In the genomic region with DNA sequence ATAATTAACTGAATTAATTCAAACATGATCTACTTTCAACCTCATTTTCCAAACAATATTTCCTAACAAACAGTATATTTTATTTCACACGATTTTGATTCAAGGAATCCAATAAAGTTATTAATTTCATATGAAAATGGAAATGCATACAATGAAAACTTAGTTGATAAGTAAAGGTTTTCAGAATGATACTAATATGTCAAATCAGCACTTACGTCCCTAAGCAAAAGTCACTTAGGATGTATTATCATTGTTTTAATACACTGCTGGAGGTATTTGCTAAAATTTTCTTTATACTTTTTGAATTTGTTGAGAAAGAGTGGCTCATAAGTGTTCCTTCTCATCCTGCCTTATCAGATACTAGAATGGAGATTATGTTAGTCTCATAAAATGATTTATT, we compare ENCODE assay signal across 4 cellular contexts.
TF ChIP-seq lines count a peak whose summit lies in the region.

No MANE protein-coding gene starts in this region.

TF ChIP-seq in A549, 52 proteins besides CTCF, POLR2A, EP300 and RAD21:
- TF ChIP-seq MAFK (IDR thresholded peaks at IDR 0.05; ENCODE audit: partially characterized antibody): peak; percentile 58
- no peak for TF ChIP-seq KDM5A (IDR thresholded peaks at IDR 0.05)

TF ChIP-seq in IMR-90, 13 proteins besides CTCF, POLR2A, EP300 and RAD21:
- TF ChIP-seq MAFK (IDR thresholded peaks at IDR 0.05; ENCODE audit: low read depth, low read length): peak; percentile 65
- no peak for TF ChIP-seq CEBPB (IDR thresholded peaks at IDR 0.05; ENCODE audit: low read depth, low read length)
- TF ChIP-seq ELK1 (IDR thresholded peaks at IDR 0.05; ENCODE audit: borderline replicate concordance, low read depth, low read length): no peak
TF ChIP-seq in IMR-90: peak in this region for 1.

TF ChIP-seq in K562, 482 proteins besides CTCF, POLR2A, EP300 and RAD21:
- TF ChIP-seq ZNF316 (IDR thresholded peaks at IDR 0.05) (peak; percentile 33), C11orf30 (IDR thresholded peaks at IDR 0.05; ENCODE audit: low read depth) (peak; percentile 8; the same call in 1 of the 2 replicates), POLR2AphosphoS2 (IDR thresholded peaks at IDR 0.05; ENCODE audit: low read length) (no peak)

TF ChIP-seq in SK-N-SH treated with all-trans-retinoic acid at 6 μM for 48 hours, 23 proteins besides CTCF, POLR2A, EP300 and RAD21:
- TF ChIP-seq ZFP30 (CRISPR knock-in tag; IDR thresholded peaks at IDR 0.05) (no peak), BACH2 (CRISPR knock-in tag; IDR thresholded peaks at IDR 0.05; ENCODE audit: borderline replicate concordance) (no peak)
